ENCODE assay signal across 8 cellular contexts in genomic region chr20:62301773-62302340, GRCh38. TPM values are rescaled to one million over a fixed set of nuclear protein-coding genes. Genes with fewer than 3 reads are reported as not detected.
DNase-seq lines count a peak whose midpoint lies in the region; ATAC-seq and TF ChIP-seq lines count a peak whose summit lies in the region.

No MANE protein-coding gene starts in this region.

- H3K36me3 ChIP-seq in ACC112 (ENCODE audit: insufficient read depth, low read length), result no peaks in the 10 kb centered on the region
- peaks cover 6% of the 10 kb centered on the region for H3K36me3 ChIP-seq in kidney epithelial cell (ENCODE audit: control insufficient read depth, insufficient read depth, low read length)

- H3K27me3 ChIP-seq in ACC112 (ENCODE audit: insufficient read depth, low read length) (no peaks in the 10 kb centered on the region), kidney epithelial cell (ENCODE audit: control insufficient read depth, insufficient read depth, low read length) (no peaks in the 10 kb centered on the region)

- H2AFZ ChIP-seq in ACC112 (ENCODE audit: low read length, unreplicated experiment), result peak overlapping the region; percentile 80

- peak; percentile 77 for DNase-seq in NCI-H446 treated with DMSO at 0.1 percent for 48 hours (lab: John Stamatoyannopoulos, UW)
- peak; percentile 84 for DNase-seq in activated CD4-positive, CD25-positive, alpha-beta regulatory T cell treated with anti-CD3 and anti-CD28 coated beads, Interleukin-2, amount 50 U/mL, for 72 hours
- DNase-seq in cerebellar cortex (ENCODE audit: low spot score), result peak; percentile 95
- DNase-seq in kidney epithelial cell (ENCODE audit: low read depth), result peak; percentile 70
- DNase-seq in stimulated activated CD4-positive, alpha-beta T cell treated with anti-CD3 and anti-CD28 coated beads, Interleukin-15, amount 100 ng/mL, for 1 hour (ENCODE audit: low read depth in 1 of 2, low spot score in 1 of 2), result peak; percentile 68 to 79

- H3K27ac ChIP-seq in ACC112 (ENCODE audit: low read depth, low read length), result peak overlapping the region; percentile 95

- H3K4me3 ChIP-seq in ACC112 (ENCODE audit: low read depth, low read length) (peak overlapping the region; percentile 100), kidney epithelial cell (ENCODE audit: low read depth, low read length) (peak overlapping the region; percentile 65)

- ATAC-seq in GM18907 (IDR thresholded peaks at IDR 0.05; ENCODE audit: unreplicated experiment) (peak; percentile 48), HG03342 (IDR thresholded peaks at IDR 0.05; ENCODE audit: unreplicated experiment) (peak; percentile 37)

- peaks cover 36% of the 10 kb centered on the region for H3K79me2 ChIP-seq in ACC112 (ENCODE audit: control insufficient read depth, insufficient read depth, low read length, unreplicated experiment)

- H3K4me1 ChIP-seq in ACC112 (ENCODE audit: control insufficient read depth, insufficient read depth, low read length, unreplicated experiment), result peaks cover 18% of the 10 kb centered on the region

- TF ChIP-seq CTCF in kidney epithelial cell (IDR thresholded peaks at IDR 0.05; ENCODE audit: insufficient read depth, low read length, poor library complexity, severe bottlenecking), result peak; percentile 97

RNA-seq across cellular contexts. Expression of gene ADRM1, which starts 0.9 kb away (rescaled TPM):
- total RNA-seq in kidney epithelial cell, result 193 and 216 TPM in 2 replicates

Comparison
In these comparisons a context has a peak if more than half of its experiments do, and no peak if none do; other contexts are left out.
1. Peak in every context shown above with its lines: DNase-seq, ATAC-seq, H3K4me3 ChIP-seq and H3K27ac ChIP-seq.